Comparison of ENCODE assay signal across 19 cellular contexts in the genomic region with DNA sequence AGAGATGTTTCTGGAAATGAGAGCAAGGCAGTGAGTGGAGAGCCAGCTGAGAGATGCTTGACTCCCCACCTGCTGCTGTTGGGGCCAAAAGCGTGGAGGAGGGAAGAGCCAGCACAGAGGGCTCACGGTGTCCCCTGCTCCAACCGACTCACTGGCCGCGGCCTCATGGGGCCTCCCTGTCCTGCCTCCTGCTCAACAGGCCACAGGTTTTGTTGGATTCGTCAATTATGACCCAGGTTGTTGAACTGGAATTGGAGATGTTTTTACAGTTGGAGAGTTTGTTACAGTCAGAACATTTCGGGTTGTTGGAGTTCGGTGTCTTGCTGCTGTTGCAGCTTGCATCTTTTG. TPM values are rescaled to one million over a fixed set of nuclear protein-coding genes. Genes with fewer than 3 reads are reported as not detected.
DNase-seq lines count a peak whose midpoint lies in the region; ATAC-seq and TF ChIP-seq lines count a peak whose summit lies in the region.
"Had no signal": no experiment of that assay in that cellular context is flagged by ENCODE, and none has a peak within 500 bp of the region (broad histone marks: within the 10 kb centered on the region; RNA-seq: fewer than 3 reads in every experiment).

No MANE protein-coding gene starts in this region.

- ATAC-seq in gastroesophageal sphincter, result no peak
- ATAC-seq in HG03039 (IDR thresholded peaks at IDR 0.05; ENCODE audit: unreplicated experiment), result no peak
- ATAC-seq: esophagus mucosa had no signal

- peaks cover 0 to 19% (median 1%) of the 10 kb centered on the region in 8 donors for H3K9me3 Mint-ChIP-seq in CD4-positive, alpha-beta memory T cell
- no peaks in the 10 kb centered on the region for H3K9me3 Mint-ChIP-seq in osteocyte (ENCODE audit: unreplicated experiment)

- 86% methylated on average over 8 of the region's 8 CpGs for WGBS in HUES64
- WGBS in gastroesophageal sphincter (ENCODE audit: low coverage in 1 of 2), 2 donors, result 60 to 65% methylated on average over 1 to 8 of the region's 8 CpGs

- peaks cover 0 to under 1% of the 10 kb centered on the region in 2 donors for H3K9me3 ChIP-seq in CD4-positive, alpha-beta memory T cell (ENCODE audit: control insufficient read depth in 1 of 2, low read length in 2 of 2)
- no peaks in the 10 kb centered on the region for H3K9me3 ChIP-seq in HUES64 (ENCODE audit: insufficient read depth, low read depth, low read length)
- H3K9me3 ChIP-seq in gastroesophageal sphincter, result no peaks in the 10 kb centered on the region
- H3K9me3 ChIP-seq: BE2C, transverse colon had no signal

- DNase-seq in CD4-positive, alpha-beta memory T cell, result no peak
- DNase-seq in osteocyte (ENCODE audit: extremely low spot score, unreplicated experiment) (no peak), SKM-1 (lab: John Stamatoyannopoulos, UW; ENCODE audit: unreplicated experiment) (no peak), 8988T (no peak)
- DNase-seq in stimulated activated naive CD4-positive, alpha-beta T cell (lab: John Stamatoyannopoulos, UW), result no peak
- DNase-seq: activated effector memory CD4-positive, alpha-beta T cell treated with Interleukin-2 at 50 U/mL for 16 hours; BE2C; IMR-90; islet precursor cell; midbrain; NCI-H2081 treated with DMSO at 0.1 percent for 48 hours; NCI-H524 treated with DMSO at 0.1 percent for 48 hours; stimulated activated CD4-positive, alpha-beta T cell treated with anti-CD3 and anti-CD28 coated beads, Interleukin-4, amount 100 ng/mL, for 24 hours; stimulated activated CD8-positive, alpha-beta memory T cell treated with anti-CD3 and anti-CD28 coated beads, Interleukin-4, amount 100 ng/mL, for 48 hours; transverse colon had no signal

- H3K27ac ChIP-seq in CD4-positive, alpha-beta memory T cell (ENCODE audit: low read depth, low read length), result no peak overlapping the region
- H3K27ac ChIP-seq in HUES64 (ENCODE audit: low read depth, low read length) (peak overlapping the region; percentile 98; the same call in 1 of the 2 replicates), gastroesophageal sphincter (peak overlapping the region in 3 of 4 donors; percentile 32 to 68 (median 64))

- no peak for TF ChIP-seq POLR2A in gastroesophageal sphincter (IDR thresholded peaks at IDR 0.05)

- no peaks in the 10 kb centered on the region for H3K27me3 ChIP-seq in CD4-positive, alpha-beta memory T cell (ENCODE audit: insufficient read depth, low read length)
- no peaks in the 10 kb centered on the region for H3K27me3 ChIP-seq in HUES64 (ENCODE audit: insufficient read depth, low read length)
- H3K27me3 ChIP-seq in gastroesophageal sphincter, result no peaks in the 10 kb centered on the region
- H3K27me3 ChIP-seq: BE2C, transverse colon had no signal

- POLR2A ChIA-PET in CD4-positive, alpha-beta memory T cell (lab: Charles Lee; ENCODE audit: partially characterized antibody), result interaction anchor here (14.5 kb wide), 1 partner anchor 16 kb away, joined by 454 read pairs; a partner anchor contains a TSS

- H3K36me3 ChIP-seq in CD4-positive, alpha-beta memory T cell (ENCODE audit: insufficient read depth, low read length), result peaks cover 12% of the 10 kb centered on the region
- H3K36me3 ChIP-seq in HUES64 (ENCODE audit: insufficient read depth, low read length) (no peaks in the 10 kb centered on the region; the same call in 1 of the 2 replicates), gastroesophageal sphincter (no peaks in the 10 kb centered on the region)
- H3K36me3 ChIP-seq: transverse colon had no signal

- CTCF ChIA-PET in CD4-positive, alpha-beta memory T cell (lab: Charles Lee; ENCODE audit: partially characterized antibody), result no interaction called here

- H3K36me3 Mint-ChIP-seq in CD4-positive, alpha-beta memory T cell, result peaks cover 18 to 35% of the 10 kb centered on the region in 2 donors
- H3K36me3 Mint-ChIP-seq in osteocyte (ENCODE audit: unreplicated experiment), result peaks cover 6% of the 10 kb centered on the region

- H3K4me3 ChIP-seq in CD4-positive, alpha-beta memory T cell (ENCODE audit: low read length in 2 of 2), result no peak overlapping the region
- no peak overlapping the region for H3K4me3 ChIP-seq in HUES64 (ENCODE audit: low read length)
- H3K4me3 ChIP-seq in gastroesophageal sphincter, result no peak overlapping the region
- H3K4me3 ChIP-seq: transverse colon had no signal

- H3K27ac Mint-ChIP-seq in CD4-positive, alpha-beta memory T cell, result peak overlapping the region in 4 of 7 donors; percentile 13 to 85 (median 53)
- peak overlapping the region; percentile 31 for H3K27ac Mint-ChIP-seq in osteocyte (ENCODE audit: unreplicated experiment)

- TF ChIP-seq CTCF in gastroesophageal sphincter (IDR thresholded peaks at IDR 0.05), result no peak
- TF ChIP-seq CTCF in osteocyte (IDR thresholded peaks at IDR 0.05), result no peak

- H3K9ac ChIP-seq in HUES64 (ENCODE audit: low read depth, low read length), result peak overlapping the region; percentile 45; the same call in 1 of the 2 replicates

- TF ChIP-seq EP300 in gastroesophageal sphincter (IDR thresholded peaks at IDR 0.05), result no peak

- no peaks in the 10 kb centered on the region for H3K27me3 Mint-ChIP-seq in CD4-positive, alpha-beta memory T cell
- H3K27me3 Mint-ChIP-seq in osteocyte (ENCODE audit: unreplicated experiment), result no peaks in the 10 kb centered on the region

- peaks cover 91% of the 10 kb centered on the region for H3K4me1 ChIP-seq in CD4-positive, alpha-beta memory T cell (ENCODE audit: insufficient read depth, low read length)
- peaks cover 43% of the 10 kb centered on the region for H3K4me1 ChIP-seq in HUES64 (ENCODE audit: insufficient read depth, low read length)
- peaks cover 0 to 100% (median 82%) of the 10 kb centered on the region in 3 donors for H3K4me1 ChIP-seq in gastroesophageal sphincter
- H3K4me1 ChIP-seq: BE2C had no signal

- peaks cover 0 to 82% (median 44%) of the 10 kb centered on the region in 4 donors for H3K4me1 Mint-ChIP-seq in CD4-positive, alpha-beta memory T cell
- H3K4me1 Mint-ChIP-seq in osteocyte (ENCODE audit: unreplicated experiment), result peaks cover 55% of the 10 kb centered on the region

- intact Hi-C loops in CD4-positive, alpha-beta memory T cell (cut with micrococcal nuclease), result no loop called here

- peak overlapping the region in 3 of 8 donors; percentile 13 to 34 (median 20) for H3K4me3 Mint-ChIP-seq in CD4-positive, alpha-beta memory T cell
- H3K4me3 Mint-ChIP-seq in osteocyte (ENCODE audit: unreplicated experiment), result no peak overlapping the region

RNA-seq across cellular contexts. Expression of a gene that starts 21.4 kb away (rescaled TPM):
- total RNA-seq in CD4-positive, alpha-beta memory T cell, result 100 to 1,000 TPM in 1 of 2 experiments, 10 to 100 TPM in 1; 96.1 to 104 TPM
- polyA plus RNA-seq in CD4-positive, alpha-beta memory T cell, result under 1 TPM; 0.08 to 0.86 TPM
- polyA plus RNA-seq in HUES64 (2013, experiment 1 of 2), result 33.1 TPM
- polyA plus RNA-seq in HUES64 (2013, experiment 2 of 2), result 32.7 TPM
- total RNA-seq in gastroesophageal sphincter, result 100 to 1,000 TPM in 1 of 4 donors, 10 to 100 TPM in 3; 60.2 to 157 (median 79.0) TPM
- 131 and 132 TPM in 2 replicates for total RNA-seq in osteocyte

RNA-seq across cellular contexts. Expression of a gene that starts 55.0 kb away (rescaled TPM):
- total RNA-seq in CD4-positive, alpha-beta memory T cell, result 10 to 100 TPM; 38.4 to 40.8 TPM
- polyA plus RNA-seq in CD4-positive, alpha-beta memory T cell, result 10 to 100 TPM; 54.2 to 58.9 TPM
- 76.8 TPM for polyA plus RNA-seq in HUES64 (2013, experiment 1 of 2)
- 80.1 TPM for polyA plus RNA-seq in HUES64 (2013, experiment 2 of 2)
- total RNA-seq in gastroesophageal sphincter (10 to 100 TPM; 25.8 to 51.1 (median 43.3) TPM), osteocyte (85.1 and 90.4 TPM in 2 replicates)
